ENCODE assay signal across 24 cellular contexts in genomic region chr4:73375328-73375741, GRCh38. TPM values are rescaled to one million over a fixed set of nuclear protein-coding genes. Genes with fewer than 3 reads are reported as not detected.
"Had no signal": no experiment of that assay in that cellular context is flagged by ENCODE, and none has a peak within 500 bp of the region (broad histone marks: within the 10 kb centered on the region; RNA-seq: fewer than 3 reads in every experiment).

No MANE protein-coding gene starts in this region.

- H3K4me1 ChIP-seq: SJSA1 had no signal

- H3K9me3 ChIP-seq: MG63, SJSA1 had no signal

- H3K36me3 ChIP-seq: MG63, SJSA1 had no signal

- DNase-seq: IMR-90, Karpas-422, KG1, MG63, NCI-H1092, NCI-H1105 treated with DMSO at 0.1 percent for 48 hours, NCI-H1417 treated with DMSO at 0.1 percent for 48 hours, NCI-H146, NCI-H1694 treated with DMSO at 0.1 percent for 48 hours, NCI-H1930, NCI-H2081, NCI-H2107, NCI-H2227 treated with DMSO at 0.1 percent for 48 hours, NCI-H446, NCI-H510A, NCI-H524 treated with DMSO at 0.1 percent for 48 hours, NCI-H69, NCI-H774, Right ventricle myocardium superior, RPMI8226, SIG-M5 had no signal

- H3K4me3 ChIP-seq: MG63, SJSA1, SK-N-MC had no signal

- H3K27ac ChIP-seq: HL-60, SJSA1, SK-N-MC had no signal

- H3K27me3 ChIP-seq: MG63 had no signal

RNA-seq across cellular contexts. Expression of gene ALB, which starts 28.8 kb away (rescaled TPM):
- total RNA-seq: IMR-90, SJSA1 had no signal
